In genomic region chr7:114658188-114658587, GRCh38 we compare ENCODE assay signal across 24 cellular contexts.
DNase-seq lines count a peak whose midpoint lies in the region; ATAC-seq, FAIRE-seq and TF ChIP-seq lines count a peak whose summit lies in the region.
"Had no signal": no experiment of that assay in that cellular context is flagged by ENCODE, and none has a peak within 500 bp of the region (broad histone marks: within the 10 kb centered on the region; RNA-seq: fewer than 3 reads in every experiment).

No MANE protein-coding gene starts in this region.

- DNase-seq in DMS79 treated with DMSO at 0.1 percent for 48 hours (lab: John Stamatoyannopoulos, UW) (peak; percentile 53), DMS79 (lab: John Stamatoyannopoulos, UW) (no peak), GM12892 (ENCODE audit: insufficient read length) (no peak), RWPE2 (ENCODE audit: low spot score) (peak; percentile 35), glutamatergic neuron (no peak), NCI-H526 treated with DMSO at 0.1 percent for 48 hours (lab: John Stamatoyannopoulos, UW) (no peak), HCEC 1CT (no peak), HTR-8/SVneo (ENCODE audit: insufficient read length, low spot score) (no peak)
- DNase-seq: AML-193; C1 segment of cervical spinal cord; CD8-positive, alpha-beta T cell; DMS153; GDM1; HFFc6; KBM-7; MM.1S; NCI-H1048; PC-3; SHP77; SW 1271 had no signal

- H3K27me3 ChIP-seq in RWPE2 (ENCODE audit: insufficient read depth, poor library complexity, severe bottlenecking) = no peaks in the 10 kb centered on the region

- TF ChIP-seq POLR2A in GM12892 (IDR thresholded peaks at IDR 0.05; ENCODE audit: low read depth, low read length) = no peak

- no peaks in the 10 kb centered on the region for H3K9me3 Mint-ChIP-seq in glutamatergic neuron (ENCODE audit: unreplicated experiment)
- H3K9me3 Mint-ChIP-seq: CD8-positive, alpha-beta T cell; HFFc6 had no signal

- H3K9me3 ChIP-seq in RWPE2 (ENCODE audit: severe bottlenecking) = no peaks in the 10 kb centered on the region

- no peak for ATAC-seq in RWPE2 (ENCODE audit: low read depth)
- ATAC-seq: CD8-positive, alpha-beta T cell; HepG2; PC-3 had no signal

- H3K27ac Mint-ChIP-seq in glutamatergic neuron (ENCODE audit: unreplicated experiment) = peak overlapping the region; percentile 85
- H3K27ac Mint-ChIP-seq: CD8-positive, alpha-beta T cell; HFFc6 had no signal

- H3K4me1 ChIP-seq in RWPE2 (ENCODE audit: insufficient read depth, poor library complexity, severe bottlenecking) = no peaks in the 10 kb centered on the region

- peak; percentile 36 for FAIRE-seq in GM12892 (lab: Jason Lieb, UNC)
- no peak for FAIRE-seq in HTR-8/SVneo (lab: Jason Lieb, UNC)
- FAIRE-seq: GM19239, HepG2 had no signal

- H3K36me3 ChIP-seq in RWPE2 (ENCODE audit: low read depth) = no peaks in the 10 kb centered on the region

- no peak overlapping the region for H3K4me3 Mint-ChIP-seq in glutamatergic neuron (ENCODE audit: unreplicated experiment)
- H3K4me3 Mint-ChIP-seq: CD8-positive, alpha-beta T cell; HFFc6 had no signal

- H3K4me1 Mint-ChIP-seq in glutamatergic neuron (ENCODE audit: low read depth, unreplicated experiment) = peaks cover 61% of the 10 kb centered on the region

- H3K27ac ChIP-seq in RWPE2 (ENCODE audit: poor library complexity, severe bottlenecking) = no peak overlapping the region
- H3K27ac ChIP-seq: 22Rv1, SK-N-MC had no signal

- TF ChIP-seq CTCF in RWPE2 (IDR thresholded peaks at IDR 0.05; ENCODE audit: poor library complexity, severe bottlenecking) (no peak), glutamatergic neuron (IDR thresholded peaks at IDR 0.05; ENCODE audit: partially characterized antibody, unreplicated experiment) (no peak)

- peaks cover 3% of the 10 kb centered on the region for H3K27me3 Mint-ChIP-seq in glutamatergic neuron (ENCODE audit: unreplicated experiment)

- no peaks in the 10 kb centered on the region for H3K36me3 Mint-ChIP-seq in glutamatergic neuron (ENCODE audit: unreplicated experiment)
- H3K36me3 Mint-ChIP-seq: CD8-positive, alpha-beta T cell had no signal

- H3K4me3 ChIP-seq in RWPE2 (ENCODE audit: severe bottlenecking) = no peak overlapping the region
- H3K4me3 ChIP-seq: SK-N-MC had no signal

Comparison
In these comparisons a context has a peak if more than half of its experiments do, and no peak if none do; other contexts are left out.
1. DNase-seq: peak in DMS79 treated with DMSO at 0.1 percent for 48 hours (single experiment) and RWPE2 (single experiment); none in DMS79 (single experiment), GM12892 (single experiment), glutamatergic neuron (single experiment), NCI-H526 treated with DMSO at 0.1 percent for 48 hours (single experiment), HCEC 1CT (single experiment) and HTR-8/SVneo (single experiment).